Comparison of ENCODE assay signal across 2 cellular contexts in genomic region chr11:130031945-130032344, GRCh38.
TF ChIP-seq lines count a peak whose summit lies in the region.

No MANE protein-coding gene starts in this region.

TF ChIP-seq in IMR-90, 13 proteins besides CTCF, POLR2A, EP300 and RAD21:
- TF ChIP-seq CEBPB (IDR thresholded peaks at IDR 0.05; ENCODE audit: low read depth, low read length) (peak; percentile 58; the same call in 1 of the 2 replicates), BHLHE40 (IDR thresholded peaks at IDR 0.05; ENCODE audit: low read depth, low read length) (no peak)

TF ChIP-seq in K562, 482 proteins besides CTCF, POLR2A, EP300 and RAD21:
- TF ChIP-seq ID3 (CRISPR knock-in tag; IDR thresholded peaks at IDR 0.05) = no peak
- no peak for TF ChIP-seq ID3 (tag; IDR thresholded peaks at IDR 0.05)
- no peak for TF ChIP-seq KLF10 (CRISPR knock-in tag; IDR thresholded peaks at IDR 0.05)
- TF ChIP-seq CEBPB (tag; IDR thresholded peaks at IDR 0.05) = peak; percentile 58
- no peak for TF ChIP-seq GMEB1 (CRISPR knock-in tag; IDR thresholded peaks at IDR 0.05)
- no peak for TF ChIP-seq NUFIP1 (IDR thresholded peaks at IDR 0.05; ENCODE audit: partially characterized antibody)
- no peak for TF ChIP-seq ZNF512 (tag; IDR thresholded peaks at IDR 0.05)
- TF ChIP-seq ATF3 (IDR thresholded peaks at IDR 0.05) = peak; percentile 69
- no peak for TF ChIP-seq ATF3 (CRISPR knock-in tag; conservative IDR thresholded peaks at IDR 0.05)
- no peak for TF ChIP-seq CEBPG (CRISPR knock-in tag; IDR thresholded peaks at IDR 0.05)
- peak in 1 of 2 experiments; percentile 35; a peak in 1 of 4 replicates for TF ChIP-seq CEBPG (tag; conservative IDR thresholded peaks at IDR 0.05 in 1 of 2, IDR thresholded peaks at IDR 0.05 in 1 of 2)
- TF ChIP-seq ZNF551 (CRISPR knock-in tag; IDR thresholded peaks at IDR 0.05) = no peak
